25 cellular contexts compared by ENCODE assay signal in the genomic region with DNA sequence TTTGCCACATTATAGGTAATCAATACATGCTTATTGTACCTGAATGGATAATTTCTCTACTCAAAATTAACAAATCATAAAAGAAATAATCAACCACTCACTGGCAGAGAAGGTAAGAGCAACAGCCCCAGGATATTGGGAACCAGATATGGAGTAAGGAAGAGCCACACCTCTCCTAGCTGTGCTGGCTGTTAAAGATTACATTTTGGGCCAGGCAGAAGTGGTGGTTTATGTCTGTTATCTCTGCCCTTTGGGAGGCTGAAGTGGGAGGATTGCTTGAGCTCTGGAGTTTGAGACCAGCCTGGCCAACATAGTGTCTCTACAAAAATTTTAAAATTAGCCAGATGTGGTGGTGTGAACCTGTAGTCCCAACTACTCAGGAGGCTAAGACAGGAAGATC. TPM values are rescaled to one million over a fixed set of nuclear protein-coding genes. Genes with fewer than 3 reads are reported as not detected.
DNase-seq lines count a peak whose midpoint lies in the region; ATAC-seq, FAIRE-seq and TF ChIP-seq lines count a peak whose summit lies in the region.
"Had no signal": no experiment of that assay in that cellular context is flagged by ENCODE, and none has a peak within 500 bp of the region (broad histone marks: within the 10 kb centered on the region; RNA-seq: fewer than 3 reads in every experiment).

No MANE protein-coding gene starts in this region.

- dilution Hi-C loops in keratinocyte (cut with MboI; ENCODE audit: extremely low pct_ligation_motif_present, low sequenced_read_pairs) = no loop called here

- in situ Hi-C loops in K562 (cut with MboI) = no loop called here

- POLR2A ChIA-PET in K562 (lab: Yijun Ruan, JAX) = interaction anchor here (0.8 kb wide), 2 partner anchors 13 to 302 kb away, joined by 3 read pairs; no protein-coding TSS in a partner anchor

- TF ChIP-seq EP300 in K562 (IDR thresholded peaks at IDR 0.05; ENCODE audit: low read length) = no peak

- H2AFZ ChIP-seq in K562 (ENCODE audit: low read depth, low read length) (no peak overlapping the region), keratinocyte (ENCODE audit: control insufficient read depth, low read length) (no peak overlapping the region)

- BruUV-seq in K562 (replicated peaks; lab: Mats Ljungman, UMichigan) = no TSS peak

- H3K9ac ChIP-seq in K562 (ENCODE audit: insufficient read depth in 1 of 2, low read depth in 2 of 2, low read length in 2 of 2) (no peak overlapping the region), keratinocyte (ENCODE audit: control insufficient read depth, extremely low read depth, insufficient read depth, low read length) (no peak overlapping the region)
- H3K9ac ChIP-seq: BLaER1 had no signal

- no peak for TF ChIP-seq POLR2A in K562 (conservative IDR thresholded peaks at IDR 0.05)

- FAIRE-seq in K562 (lab: Jason Lieb, UNC) = no peak
- peak; percentile 20 for FAIRE-seq in keratinocyte (lab: Jason Lieb, UNC)
- FAIRE-seq: A204.1, G401.6, GM12878, GM12892, GM18507 had no signal

- no peak for TF ChIP-seq CTCF in K562 (IDR thresholded peaks at IDR 0.05 in 2 of 3, conservative IDR thresholded peaks at IDR 0.05 in 1 of 3; ENCODE audit: insufficient read depth in 2 of 3, low read depth in 1 of 3, low read length in 3 of 3)
- no peak for TF ChIP-seq CTCF in keratinocyte (optimal IDR thresholded peaks at IDR 0.05 in 1 of 3, IDR thresholded peaks at IDR 0.05 in 1 of 3, conservative IDR thresholded peaks at IDR 0.05 in 1 of 3; ENCODE audit: extremely low read depth in 1 of 3, insufficient read depth in 2 of 3, low read length in 3 of 3)

- H3K4me2 ChIP-seq in K562 (ENCODE audit: insufficient read depth, low read length) (no peak overlapping the region), keratinocyte (ENCODE audit: control insufficient read depth, extremely low read depth, insufficient read depth, low read depth, low read length) (no peak overlapping the region)
- H3K4me2 ChIP-seq: BLaER1 had no signal

- H3K27me3 ChIP-seq in K562 (ENCODE audit: control insufficient read depth in 2 of 2, insufficient read depth in 2 of 2, low read length in 2 of 2) (no peaks in the 10 kb centered on the region), keratinocyte (ENCODE audit: control insufficient read depth, extremely low read depth, insufficient read depth, low read length) (no peaks in the 10 kb centered on the region)
- H3K27me3 ChIP-seq: BE2C, BLaER1 had no signal

- no peak overlapping the region for H3K4me3 ChIP-seq in K562
- no peak overlapping the region for H3K4me3 ChIP-seq in keratinocyte (ENCODE audit: control insufficient read depth in 2 of 3, extremely low read depth in 1 of 3, insufficient read depth in 2 of 3, low read depth in 1 of 3, low read length in 3 of 3)
- H3K4me3 ChIP-seq: BLaER1, GM12878 had no signal

- no peak for TF ChIP-seq RAD21 in K562 (CRISPR knock-in tag; conservative IDR thresholded peaks at IDR 0.05 in 1 of 2, IDR thresholded peaks at IDR 0.05 in 1 of 2)

- CTCF ChIA-PET in K562 (lab: Yijun Ruan, JAX; ENCODE audit: low intra/inter-chr PET ratio) = no interaction called here

- intact Hi-C loops in K562 (cut with micrococcal nuclease) = no loop called here

- no peaks in the 10 kb centered on the region for H3K79me2 ChIP-seq in K562 (ENCODE audit: control insufficient read depth, insufficient read depth, low read length)
- H3K79me2 ChIP-seq in keratinocyte (ENCODE audit: control insufficient read depth, insufficient read depth, low read length) = no peaks in the 10 kb centered on the region

- H3K27ac ChIP-seq in K562 (ENCODE audit: extremely low read depth, low read depth, low read length) = no peak overlapping the region
- H3K27ac ChIP-seq in keratinocyte (ENCODE audit: control insufficient read depth, insufficient read depth, low read length) = no peak overlapping the region
- H3K27ac ChIP-seq: BLaER1 had no signal

- peak; percentile 66 for ATAC-seq in K562
- ATAC-seq in GM21381 (IDR thresholded peaks at IDR 0.05; ENCODE audit: unreplicated experiment) = no peak
- ATAC-seq: GM12878 had no signal

- H3K9me3 ChIP-seq in K562 (replicated peaks; ENCODE audit: control insufficient read depth, insufficient read depth, low read depth, low read length) = no peaks in the 10 kb centered on the region
- no peaks in the 10 kb centered on the region for H3K9me3 ChIP-seq in keratinocyte (ENCODE audit: control insufficient read depth, low read depth, low read length)
- H3K9me3 ChIP-seq: BE2C had no signal

- DNase-seq in OCI-M1 (lab: John Stamatoyannopoulos, UW) (peak; percentile 40), OCI-M2 (lab: John Stamatoyannopoulos, UW; ENCODE audit: unreplicated experiment) (peak; percentile 18), K562 (ENCODE audit: extremely low read depth in 1 of 4, low spot score in 3 of 4) (peak in 2 of 4 experiments; percentile 23 to 41), keratinocyte (ENCODE audit: low read depth, low spot score) (no peak), GDM1 (lab: John Stamatoyannopoulos, UW) (no peak), NCI-H748 treated with DMSO at 0.1 percent for 48 hours (lab: John Stamatoyannopoulos, UW) (no peak)
- DNase-seq: 8988T; ACHN; BE2C; C1 segment of cervical spinal cord; CD4-positive, alpha-beta memory T cell; CD4-positive, CD25-positive, alpha-beta regulatory T cell; CD8-positive, alpha-beta memory T cell; COR-L47; DMS79 treated with DMSO at 0.1 percent for 48 hours had no signal

- H3K9me1 ChIP-seq in K562 (ENCODE audit: control insufficient read depth, insufficient read depth, low read length) (no peaks in the 10 kb centered on the region), keratinocyte (ENCODE audit: control insufficient read depth, extremely low read depth, insufficient read depth, low read length) (no peaks in the 10 kb centered on the region)

- H3K36me3 ChIP-seq in K562 (ENCODE audit: control insufficient read depth, insufficient read depth, low read length) (no peaks in the 10 kb centered on the region), keratinocyte (ENCODE audit: control insufficient read depth in 2 of 2, extremely low read depth in 1 of 2, insufficient read depth in 2 of 2, low read length in 2 of 2) (no peaks in the 10 kb centered on the region)
- H3K36me3 ChIP-seq: BE2C, BLaER1 had no signal

- H4K20me1 ChIP-seq in K562 (replicated peaks; ENCODE audit: control insufficient read depth, insufficient read depth, low read length) (no peaks in the 10 kb centered on the region), keratinocyte (ENCODE audit: control insufficient read depth, extremely low read depth, insufficient read depth, low read length) (no peaks in the 10 kb centered on the region)
- H4K20me1 ChIP-seq: BLaER1 had no signal

- H3K4me1 ChIP-seq in K562 (replicated peaks in 1 of 2; ENCODE audit: control insufficient read depth in 2 of 2, insufficient read depth in 2 of 2, low read length in 2 of 2) = no peaks in the 10 kb centered on the region; a peak in 1 of 5 replicates
- H3K4me1 ChIP-seq in keratinocyte (ENCODE audit: control insufficient read depth, extremely low read depth, insufficient read depth, low read length) = no peaks in the 10 kb centered on the region
- H3K4me1 ChIP-seq: BE2C, BLaER1 had no signal

TF ChIP-seq in K562, 482 proteins besides CTCF, POLR2A, EP300 and RAD21 (continues in another document):
- TF ChIP-seq SMARCA4 (IDR thresholded peaks at IDR 0.05) = no peak
- peak; percentile 65; the same call in 1 of the 2 replicates for TF ChIP-seq TAL1 (IDR thresholded peaks at IDR 0.05)
- no peak for TF ChIP-seq POLR2AphosphoS5 (IDR thresholded peaks at IDR 0.05; ENCODE audit: control insufficient read depth, insufficient read depth, low read depth, low read length)
- no peak for TF ChIP-seq MEIS2 (IDR thresholded peaks at IDR 0.05; ENCODE audit: partially characterized antibody)
- TF ChIP-seq CBFA2T2 (conservative IDR thresholded peaks at IDR 0.05) = peak; percentile 63
- no peak for TF ChIP-seq ILF3 (IDR thresholded peaks at IDR 0.05; ENCODE audit: borderline replicate concordance)
- TF ChIP-seq ASH1L (IDR thresholded peaks at IDR 0.05; ENCODE audit: borderline replicate concordance, low read depth, partially characterized antibody) = no peak
- no peak for TF ChIP-seq L3MBTL2 (IDR thresholded peaks at IDR 0.05)
- no peak for TF ChIP-seq SMARCA5 (IDR thresholded peaks at IDR 0.05)

RNA-seq across cellular contexts. Expression of gene BHMT, which starts 56.4 kb away (rescaled TPM):
- not detected in 2 replicates for total RNA-seq in K562 (2011; cell fraction: chromatin; rRNA removed; ENCODE audit: low replicate concordance)
- total RNA-seq in K562 (2011; cell fraction: nucleolus; rRNA removed) = not detected in 2 replicates
- not detected in 2 replicates for total RNA-seq in K562 (2011; cell fraction: nucleoplasm; rRNA removed)
- not detected in 2 replicates for total RNA-seq in K562 (2014; rRNA removed)
- not detected in 2 replicates for total RNA-seq in K562 (2014; rRNA removed; fragmentation: Illumina TruSeq; extraction: Trizol)
- not detected in 2 replicates for total RNA-seq in K562 (2015; rRNA removed; fragmentation: Illumina TruSeq; extraction: Trizol)
- total RNA-seq in K562 (2021) = 0.16 TPM in 1 of 2 replicates, not detected in the other
- not detected in 2 replicates for polyA plus RNA-seq in K562 (2011; rRNA removed)
- not detected in 2 replicates for polyA plus RNA-seq in K562 (2011; cell fraction: cytosol; rRNA removed)
- polyA plus RNA-seq in K562 (2011; cell fraction: nucleus; rRNA removed) = not detected in 2 replicates
- polyA plus RNA-seq in K562 (2012) = not detected in 2 replicates
- not detected in 2 replicates for polyA plus RNA-seq in K562 (2014; fragmentation: Illumina TruSeq; extraction: Trizol)
- polyA plus RNA-seq in K562 (2014; fragmentation: Nextera tagmentation; extraction: Ambion mirVana) = not detected
- polyA plus RNA-seq in K562 (2014; rRNA removed) = not detected in 2 replicates
- polyA minus RNA-seq in K562 (2011; rRNA and poly(A)+ RNA removed) = not detected in 2 replicates
- not detected in 2 replicates for polyA minus RNA-seq in K562 (2011; cell fraction: cytosol; rRNA and poly(A)+ RNA removed)
- not detected in 2 replicates for polyA minus RNA-seq in K562 (2011; cell fraction: nucleus; rRNA and poly(A)+ RNA removed)
- polyA plus RNA-seq in keratinocyte = not detected in 3 replicates
- polyA plus RNA-seq in keratinocyte (2011; ENCODE audit: low read depth) = not detected
- polyA plus RNA-seq in keratinocyte (2011; cell fraction: cytosol; rRNA removed) = not detected in 2 replicates
- polyA plus RNA-seq in keratinocyte (2011; cell fraction: nucleus; rRNA removed) = not detected in 2 replicates
- 0.32 TPM in 1 of 2 replicates, not detected in the other for polyA plus RNA-seq in keratinocyte (2012; ENCODE audit: low replicate concordance)
- polyA minus RNA-seq in keratinocyte = not detected in 3 replicates
- polyA minus RNA-seq in keratinocyte (2011; cell fraction: cytosol; rRNA and poly(A)+ RNA removed) = not detected
- polyA minus RNA-seq in keratinocyte (2011; cell fraction: nucleus; rRNA and poly(A)+ RNA removed) = not detected in 2 replicates
- total RNA-seq: A673; CD4-positive, alpha-beta memory T cell; CD4-positive, CD25-positive, alpha-beta regulatory T cell; CD8-positive, alpha-beta memory T cell had no signal
- polyA plus RNA-seq: AG04450; CD14-positive monocyte; CD4-positive, alpha-beta memory T cell; CD4-positive, CD25-positive, alpha-beta regulatory T cell; CD8-positive, alpha-beta memory T cell; GM12878 had no signal

Comparison
In these comparisons a context has a peak if more than half of its experiments do, and no peak if none do; other contexts are left out.
1. DNase-seq: peak in OCI-M1 (single experiment) and OCI-M2 (single experiment); none in keratinocyte (single experiment), GDM1 (single experiment) and NCI-H748 treated with DMSO at 0.1 percent for 48 hours (single experiment).